ENCODE assay signal across 3 cellular contexts in genomic region chr1:26704629-26705028, GRCh38.
TF ChIP-seq lines count a peak whose summit lies in the region.

No MANE protein-coding gene starts in this region.

TF ChIP-seq in SK-N-SH, 30 proteins besides CTCF, POLR2A, EP300 and RAD21 (continued from another document):
- TF ChIP-seq GATA2 (CRISPR knock-in tag; IDR thresholded peaks at IDR 0.05), result no peak
- no peak for TF ChIP-seq TEAD4 (IDR thresholded peaks at IDR 0.05; ENCODE audit: borderline replicate concordance, insufficient read depth)
- no peak for TF ChIP-seq FOSL2 (IDR thresholded peaks at IDR 0.05; ENCODE audit: borderline replicate concordance, low read depth)
- TF ChIP-seq, protein P1, sequence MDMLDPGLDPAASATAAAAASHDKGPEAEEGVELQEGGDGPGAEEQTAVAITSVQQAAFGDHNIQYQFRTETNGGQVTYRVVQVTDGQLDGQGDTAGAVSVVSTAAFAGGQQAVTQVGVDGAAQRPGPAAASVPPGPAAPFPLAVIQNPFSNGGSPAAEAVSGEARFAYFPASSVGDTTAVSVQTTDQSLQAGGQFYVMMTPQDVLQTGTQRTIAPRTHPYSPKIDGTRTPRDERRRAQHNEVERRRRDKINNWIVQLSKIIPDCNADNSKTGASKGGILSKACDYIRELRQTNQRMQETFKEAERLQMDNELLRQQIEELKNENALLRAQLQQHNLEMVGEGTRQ (IDR thresholded peaks at IDR 0.05; ENCODE audit: borderline replicate concordance, low read depth, low read length), result no peak
- no peak for TF ChIP-seq SIN3A (IDR thresholded peaks at IDR 0.05; ENCODE audit: borderline replicate concordance, low read depth, low read length)
- no peak for TF ChIP-seq ZBTB33 (IDR thresholded peaks at IDR 0.05; ENCODE audit: borderline replicate concordance, low read depth)

TF ChIP-seq in SK-N-SH treated with all-trans-retinoic acid at 6 μM for 48 hours, 23 proteins besides CTCF, POLR2A, EP300 and RAD21 (continued from another document):
- TF ChIP-seq, protein P2, sequence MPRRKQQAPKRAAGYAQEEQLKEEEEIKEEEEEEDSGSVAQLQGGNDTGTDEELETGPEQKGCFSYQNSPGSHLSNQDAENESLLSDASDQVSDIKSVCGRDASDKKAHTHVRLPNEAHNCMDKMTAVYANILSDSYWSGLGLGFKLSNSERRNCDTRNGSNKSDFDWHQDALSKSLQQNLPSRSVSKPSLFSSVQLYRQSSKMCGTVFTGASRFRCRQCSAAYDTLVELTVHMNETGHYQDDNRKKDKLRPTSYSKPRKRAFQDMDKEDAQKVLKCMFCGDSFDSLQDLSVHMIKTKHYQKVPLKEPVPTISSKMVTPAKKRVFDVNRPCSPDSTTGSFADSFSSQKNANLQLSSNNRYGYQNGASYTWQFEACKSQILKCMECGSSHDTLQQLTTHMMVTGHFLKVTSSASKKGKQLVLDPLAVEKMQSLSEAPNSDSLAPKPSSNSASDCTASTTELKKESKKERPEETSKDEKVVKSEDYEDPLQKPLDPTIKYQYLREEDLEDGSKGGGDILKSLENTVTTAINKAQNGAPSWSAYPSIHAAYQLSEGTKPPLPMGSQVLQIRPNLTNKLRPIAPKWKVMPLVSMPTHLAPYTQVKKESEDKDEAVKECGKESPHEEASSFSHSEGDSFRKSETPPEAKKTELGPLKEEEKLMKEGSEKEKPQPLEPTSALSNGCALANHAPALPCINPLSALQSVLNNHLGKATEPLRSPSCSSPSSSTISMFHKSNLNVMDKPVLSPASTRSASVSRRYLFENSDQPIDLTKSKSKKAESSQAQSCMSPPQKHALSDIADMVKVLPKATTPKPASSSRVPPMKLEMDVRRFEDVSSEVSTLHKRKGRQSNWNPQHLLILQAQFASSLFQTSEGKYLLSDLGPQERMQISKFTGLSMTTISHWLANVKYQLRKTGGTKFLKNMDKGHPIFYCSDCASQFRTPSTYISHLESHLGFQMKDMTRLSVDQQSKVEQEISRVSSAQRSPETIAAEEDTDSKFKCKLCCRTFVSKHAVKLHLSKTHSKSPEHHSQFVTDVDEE (CRISPR knock-in tag; IDR thresholded peaks at IDR 0.05), result no peak
- TF ChIP-seq ISL1 (CRISPR knock-in tag; IDR thresholded peaks at IDR 0.05), result no peak
- TF ChIP-seq ESRRG (CRISPR knock-in tag; IDR thresholded peaks at IDR 0.05), result no peak
- TF ChIP-seq GLIS3 (CRISPR knock-in tag; IDR thresholded peaks at IDR 0.05), result no peak
- TF ChIP-seq, protein P3, sequence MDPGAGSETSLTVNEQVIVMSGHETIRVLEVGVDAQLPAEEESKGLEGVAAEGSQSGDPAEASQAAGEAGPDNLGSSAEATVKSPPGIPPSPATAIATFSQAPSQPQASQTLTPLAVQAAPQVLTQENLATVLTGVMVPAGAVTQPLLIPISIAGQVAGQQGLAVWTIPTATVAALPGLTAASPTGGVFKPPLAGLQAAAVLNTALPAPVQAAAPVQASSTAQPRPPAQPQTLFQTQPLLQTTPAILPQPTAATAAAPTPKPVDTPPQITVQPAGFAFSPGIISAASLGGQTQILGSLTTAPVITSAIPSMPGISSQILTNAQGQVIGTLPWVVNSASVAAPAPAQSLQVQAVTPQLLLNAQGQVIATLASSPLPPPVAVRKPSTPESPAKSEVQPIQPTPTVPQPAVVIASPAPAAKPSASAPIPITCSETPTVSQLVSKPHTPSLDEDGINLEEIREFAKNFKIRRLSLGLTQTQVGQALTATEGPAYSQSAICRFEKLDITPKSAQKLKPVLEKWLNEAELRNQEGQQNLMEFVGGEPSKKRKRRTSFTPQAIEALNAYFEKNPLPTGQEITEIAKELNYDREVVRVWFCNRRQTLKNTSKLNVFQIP (CRISPR knock-in tag; IDR thresholded peaks at IDR 0.05; ENCODE audit: borderline replicate concordance, low read depth), result no peak
- TF ChIP-seq ZFP3 (CRISPR knock-in tag; IDR thresholded peaks at IDR 0.05), result no peak
- TF ChIP-seq, protein P4, sequence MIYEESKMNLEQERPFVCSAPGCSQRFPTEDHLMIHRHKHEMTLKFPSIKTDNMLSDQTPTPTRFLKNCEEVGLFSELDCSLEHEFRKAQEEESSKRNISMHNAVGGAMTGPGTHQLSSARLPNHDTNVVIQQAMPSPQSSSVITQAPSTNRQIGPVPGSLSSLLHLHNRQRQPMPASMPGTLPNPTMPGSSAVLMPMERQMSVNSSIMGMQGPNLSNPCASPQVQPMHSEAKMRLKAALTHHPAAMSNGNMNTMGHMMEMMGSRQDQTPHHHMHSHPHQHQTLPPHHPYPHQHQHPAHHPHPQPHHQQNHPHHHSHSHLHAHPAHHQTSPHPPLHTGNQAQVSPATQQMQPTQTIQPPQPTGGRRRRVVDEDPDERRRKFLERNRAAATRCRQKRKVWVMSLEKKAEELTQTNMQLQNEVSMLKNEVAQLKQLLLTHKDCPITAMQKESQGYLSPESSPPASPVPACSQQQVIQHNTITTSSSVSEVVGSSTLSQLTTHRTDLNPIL (CRISPR knock-in tag; IDR thresholded peaks at IDR 0.05; ENCODE audit: low read depth), result no peak
- no peak for TF ChIP-seq ZC3H10 (CRISPR knock-in tag; IDR thresholded peaks at IDR 0.05)
- TF ChIP-seq ZFP30 (CRISPR knock-in tag; IDR thresholded peaks at IDR 0.05), result no peak
- no peak for TF ChIP-seq TOX (CRISPR knock-in tag; IDR thresholded peaks at IDR 0.05; ENCODE audit: borderline replicate concordance)
- no peak for TF ChIP-seq CSDC2 (CRISPR knock-in tag; IDR thresholded peaks at IDR 0.05)
- TF ChIP-seq, protein P5, sequence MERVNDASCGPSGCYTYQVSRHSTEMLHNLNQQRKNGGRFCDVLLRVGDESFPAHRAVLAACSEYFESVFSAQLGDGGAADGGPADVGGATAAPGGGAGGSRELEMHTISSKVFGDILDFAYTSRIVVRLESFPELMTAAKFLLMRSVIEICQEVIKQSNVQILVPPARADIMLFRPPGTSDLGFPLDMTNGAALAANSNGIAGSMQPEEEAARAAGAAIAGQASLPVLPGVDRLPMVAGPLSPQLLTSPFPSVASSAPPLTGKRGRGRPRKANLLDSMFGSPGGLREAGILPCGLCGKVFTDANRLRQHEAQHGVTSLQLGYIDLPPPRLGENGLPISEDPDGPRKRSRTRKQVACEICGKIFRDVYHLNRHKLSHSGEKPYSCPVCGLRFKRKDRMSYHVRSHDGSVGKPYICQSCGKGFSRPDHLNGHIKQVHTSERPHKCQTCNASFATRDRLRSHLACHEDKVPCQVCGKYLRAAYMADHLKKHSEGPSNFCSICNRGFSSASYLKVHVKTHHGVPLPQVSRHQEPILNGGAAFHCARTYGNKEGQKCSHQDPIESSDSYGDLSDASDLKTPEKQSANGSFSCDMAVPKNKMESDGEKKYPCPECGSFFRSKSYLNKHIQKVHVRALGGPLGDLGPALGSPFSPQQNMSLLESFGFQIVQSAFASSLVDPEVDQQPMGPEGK (CRISPR knock-in tag; IDR thresholded peaks at IDR 0.05; ENCODE audit: borderline replicate concordance), result no peak
- TF ChIP-seq BACH2 (CRISPR knock-in tag; IDR thresholded peaks at IDR 0.05; ENCODE audit: borderline replicate concordance), result no peak
- no peak for TF ChIP-seq PPARA (CRISPR knock-in tag; IDR thresholded peaks at IDR 0.05; ENCODE audit: borderline replicate concordance)
- TF ChIP-seq ZNF70 (CRISPR knock-in tag; IDR thresholded peaks at IDR 0.05), result no peak
- no peak for TF ChIP-seq SNAI2 (CRISPR knock-in tag; IDR thresholded peaks at IDR 0.05)

TF ChIP-seq in K562, 482 proteins besides CTCF, POLR2A, EP300 and RAD21 (continued from another document):
- TF ChIP-seq PTRF (tag; IDR thresholded peaks at IDR 0.05) (no peak), BRCA1 (IDR thresholded peaks at IDR 0.05) (no peak), BRCA1 (CRISPR knock-in tag; IDR thresholded peaks at IDR 0.05) (no peak), TAF1 (IDR thresholded peaks at IDR 0.05; ENCODE audit: control insufficient read depth, extremely low read depth, insufficient read depth, low read length, severe bottlenecking) (no peak), ZNF124 (CRISPR knock-in tag; IDR thresholded peaks at IDR 0.05) (no peak), MAFF (IDR thresholded peaks at IDR 0.05; ENCODE audit: low read length) (no peak), KAT7 (CRISPR knock-in tag; IDR thresholded peaks at IDR 0.05; ENCODE audit: borderline replicate concordance) (no peak), NFE2L1 (tag; IDR thresholded peaks at IDR 0.05; ENCODE audit: borderline replicate concordance, low read depth) (no peak), PRDM10 (IDR thresholded peaks at IDR 0.05; ENCODE audit: partially characterized antibody) (no peak)
TF ChIP-seq in K562: peak in this region for 0.
